ENCODE assay signal across 27 cellular contexts in the genomic region with DNA sequence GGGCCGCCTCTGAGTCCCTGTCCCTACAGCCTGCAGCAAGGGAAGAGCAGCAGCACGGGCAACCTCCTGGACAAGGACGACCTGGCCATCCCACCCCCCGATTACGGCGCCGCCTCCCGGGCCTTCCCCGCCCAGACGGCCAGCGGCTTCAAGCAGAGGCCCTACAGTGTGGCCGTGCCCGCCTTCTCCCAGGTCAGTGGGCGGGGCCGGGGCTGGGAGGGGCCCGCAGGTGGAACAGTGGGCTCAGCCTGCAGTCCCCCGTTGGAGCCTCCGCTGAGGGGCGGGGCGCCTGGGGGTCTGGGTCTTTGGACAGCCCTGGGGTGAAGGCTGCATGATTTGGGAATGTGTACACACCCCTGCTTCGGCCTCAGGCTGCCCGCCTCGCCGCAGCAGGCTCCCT. TPM values are rescaled to one million over a fixed set of nuclear protein-coding genes. Genes with fewer than 3 reads are reported as not detected.
DNase-seq lines count a peak whose midpoint lies in the region; ATAC-seq, FAIRE-seq and TF ChIP-seq lines count a peak whose summit lies in the region.
"Had no signal": no experiment of that assay in that cellular context is flagged by ENCODE, and none has a peak within 500 bp of the region (broad histone marks: within the 10 kb centered on the region; RNA-seq: fewer than 3 reads in every experiment).

No MANE protein-coding gene starts in this region.

- CTCF ChIA-PET in K562 (lab: Yijun Ruan, JAX; ENCODE audit: low intra/inter-chr PET ratio): interaction anchor here (1.3 kb wide), 1 partner anchor 118 kb away, joined by 7 read pairs; no protein-coding TSS in a partner anchor

- BruUV-seq in K562 (replicated peaks; lab: Mats Ljungman, UMichigan): no TSS peak

- no peak overlapping the region for H4K91ac ChIP-seq in neuronal stem cell (ENCODE audit: low read depth, low read length, poor library complexity)

- no peak overlapping the region for H3K18ac ChIP-seq in neuronal stem cell (ENCODE audit: low read length)

- no peaks in the 10 kb centered on the region for H3K9me1 ChIP-seq in K562 (ENCODE audit: control insufficient read depth, insufficient read depth, low read length)

- 0 out of 2 replicates have a peak, but pooled peaks cover under 1% of the 10 kb centered on the region for H3K9me3 ChIP-seq in NT2/D1 (ENCODE audit: insufficient read depth, low read length)
- no peaks in the 10 kb centered on the region for H3K9me3 ChIP-seq in K562 (replicated peaks; ENCODE audit: control insufficient read depth, insufficient read depth, low read depth, low read length)
- no peaks in the 10 kb centered on the region for H3K9me3 ChIP-seq in neuronal stem cell (replicated peaks in 1 of 2; ENCODE audit: control insufficient read depth in 2 of 2, insufficient read depth in 1 of 2, low read depth in 1 of 2, low read length in 2 of 2)
- H3K9me3 ChIP-seq: A549; BE2C; BLaER1 treated with 17β-estradiol and CSF1 and Interleukin-3, amounts not matched to agents 10 nM and 100 nM had no signal

- no peaks in the 10 kb centered on the region for H4K20me1 ChIP-seq in K562 (replicated peaks; ENCODE audit: control insufficient read depth, insufficient read depth, low read length)

- H2AK5ac ChIP-seq in neuronal stem cell (ENCODE audit: low read depth, low read length): no peak overlapping the region

- H3K9ac ChIP-seq in NT2/D1 (ENCODE audit: insufficient read length, low read depth) (peak overlapping the region; percentile 17), K562 (ENCODE audit: insufficient read depth in 1 of 2, low read depth in 2 of 2, low read length in 2 of 2) (no peak overlapping the region), neuronal stem cell (ENCODE audit: low read depth, low read length, poor library complexity) (peak overlapping the region; percentile 44)
- H3K9ac ChIP-seq: BLaER1 treated with 17β-estradiol and CSF1 and Interleukin-3, amounts not matched to agents 10 nM and 100 nM had no signal

- no peak for ATAC-seq in K562
- ATAC-seq: A549, HCT116 had no signal

- no peak for TF ChIP-seq RAD21 in K562 (CRISPR knock-in tag; conservative IDR thresholded peaks at IDR 0.05 in 1 of 2, IDR thresholded peaks at IDR 0.05 in 1 of 2)

- H2BK12ac ChIP-seq in neuronal stem cell (ENCODE audit: low read length): no peak overlapping the region

- no peak overlapping the region for H3K27ac ChIP-seq in K562 (ENCODE audit: extremely low read depth, low read depth, low read length)
- no peak overlapping the region for H3K27ac ChIP-seq in neuronal stem cell (replicated peaks; ENCODE audit: low read length)
- H3K27ac ChIP-seq: A549; BLaER1 treated with 17β-estradiol and CSF1 and Interleukin-3, amounts not matched to agents 10 nM and 100 nM had no signal

- H2BK5ac ChIP-seq in neuronal stem cell (ENCODE audit: low read length): no peak overlapping the region

- H3K36me3 ChIP-seq in H7 (replicated peaks; ENCODE audit: control insufficient read depth, insufficient read depth, low read length): no peaks in the 10 kb centered on the region; the same call in 1 of the 2 replicates
- H3K36me3 ChIP-seq in NT2/D1 (ENCODE audit: insufficient read depth, insufficient read length, low read length): peaks cover 92% of the 10 kb centered on the region
- peaks cover 38% of the 10 kb centered on the region; the same call in 1 of the 3 replicates for H3K36me3 ChIP-seq in K562 (ENCODE audit: control insufficient read depth, insufficient read depth, low read length)
- peaks cover 22 to 62% of the 10 kb centered on the region in 2 donors for H3K36me3 ChIP-seq in neuronal stem cell (replicated peaks in 1 of 2; ENCODE audit: control insufficient read depth in 2 of 2, insufficient read depth in 2 of 2, low read length in 2 of 2)
- H3K36me3 ChIP-seq: BE2C; BLaER1 treated with 17β-estradiol and CSF1 and Interleukin-3, amounts not matched to agents 10 nM and 100 nM had no signal

- DNase-seq in H7: peak; percentile 83
- no peak for DNase-seq in NT2/D1 (ENCODE audit: low read depth, low spot score)
- no peak for DNase-seq in K562 (ENCODE audit: extremely low read depth in 1 of 4, low spot score in 3 of 4)
- no peak for DNase-seq in neuronal stem cell (ENCODE audit: low spot score)
- no peak for DNase-seq in GOT3 (lab: John Stamatoyannopoulos, UW)
- no peak for DNase-seq in DMS53 treated with DMSO at 0.1 percent for 48 hours (lab: John Stamatoyannopoulos, UW; ENCODE audit: unreplicated experiment)
- DNase-seq in stimulated activated CD4-positive, alpha-beta T cell treated with anti-CD3 and anti-CD28 coated beads, Interleukin-4, amount 100 ng/mL, for 24 hours: no peak
- DNase-seq: 8988T; ACHN; AML-193; BE2C; CD4-positive, alpha-beta T cell; CD8-positive, alpha-beta memory T cell; DMS 273 treated with DMSO at 0.1 percent for 48 hours; DMS79 treated with DMSO at 0.1 percent for 48 hours; GF-D8; HFFc6 had no signal

- no peaks in the 10 kb centered on the region for H3K79me2 ChIP-seq in K562 (ENCODE audit: control insufficient read depth, insufficient read depth, low read length)

- peaks cover 18% of the 10 kb centered on the region for H3K4me1 ChIP-seq in NT2/D1 (ENCODE audit: insufficient read depth, insufficient read length)
- H3K4me1 ChIP-seq in K562 (replicated peaks in 1 of 2; ENCODE audit: control insufficient read depth in 2 of 2, insufficient read depth in 2 of 2, low read length in 2 of 2): peaks cover 7 to 81% of the 10 kb centered on the region in 2 experiments
- H3K4me1 ChIP-seq in neuronal stem cell (ENCODE audit: control insufficient read depth in 2 of 2, insufficient read depth in 1 of 2, low read depth in 1 of 2, low read length in 2 of 2): no peaks in the 10 kb centered on the region
- H3K4me1 ChIP-seq: BE2C had no signal

- H2AFZ ChIP-seq in K562 (ENCODE audit: low read depth, low read length) (no peak overlapping the region), neuronal stem cell (ENCODE audit: low read length) (no peak overlapping the region)

- no peak for TF ChIP-seq POLR2A in K562 (conservative IDR thresholded peaks at IDR 0.05)

- POLR2A ChIA-PET in K562 (lab: Yijun Ruan, JAX): no interaction called here

- H3K14ac ChIP-seq in neuronal stem cell (ENCODE audit: low read length): no peak overlapping the region

- no peak overlapping the region for H4K8ac ChIP-seq in neuronal stem cell (ENCODE audit: low read depth, low read length)

- no peaks in the 10 kb centered on the region for H3K27me3 ChIP-seq in H7 (ENCODE audit: control insufficient read depth, insufficient read depth, low read length)
- H3K27me3 ChIP-seq in NT2/D1 (ENCODE audit: insufficient read depth, insufficient read length): no peaks in the 10 kb centered on the region
- H3K27me3 ChIP-seq in K562 (ENCODE audit: control insufficient read depth in 2 of 2, insufficient read depth in 2 of 2, low read length in 2 of 2): no peaks in the 10 kb centered on the region
- no peaks in the 10 kb centered on the region for H3K27me3 ChIP-seq in neuronal stem cell (ENCODE audit: control insufficient read depth in 3 of 3, insufficient read depth in 3 of 3, low read depth in 1 of 3, low read length in 3 of 3)
- H3K27me3 ChIP-seq: BE2C had no signal

- intact Hi-C loops in K562 (cut with micrococcal nuclease): no loop called here

- H3K23ac ChIP-seq in neuronal stem cell (ENCODE audit: low read depth, low read length, poor library complexity): peak overlapping the region; percentile 80

- H2BK15ac ChIP-seq in neuronal stem cell (ENCODE audit: low read length): no peak overlapping the region

- no peak for TF ChIP-seq CTCF in K562 (IDR thresholded peaks at IDR 0.05 in 2 of 3, conservative IDR thresholded peaks at IDR 0.05 in 1 of 3; ENCODE audit: insufficient read depth in 2 of 3, low read depth in 1 of 3, low read length in 3 of 3)

- no peak for FAIRE-seq in K562 (lab: Jason Lieb, UNC)
- FAIRE-seq: A549, D721Med, GM12891, GM18507, H54 had no signal

- H2BK120ac ChIP-seq in neuronal stem cell (ENCODE audit: low read depth, low read length): no peak overlapping the region

- H3K4me3 ChIP-seq in H7 (ENCODE audit: insufficient read depth, low read depth, low read length) (no peak overlapping the region), NT2/D1 (ENCODE audit: insufficient read length, low read depth) (no peak overlapping the region), K562 (no peak overlapping the region), neuronal stem cell (ENCODE audit: low read length in 2 of 2) (no peak overlapping the region)
- H3K4me3 ChIP-seq: A549; BLaER1 treated with 17β-estradiol and CSF1 and Interleukin-3, amounts not matched to agents 10 nM and 100 nM had no signal

- WGBS in K562 (ENCODE audit: insufficient coverage, low coverage, missing lambda C conversion rate): 97% methylated on average over 6 of the region's 24 CpGs
- no CpG with 5 or more reads among the region's 24 CpGs for WGBS in neuronal stem cell (ENCODE audit: extremely low coverage in 2 of 2, insufficient read length in 2 of 2, insufficient replicate concordance in 1 of 2), 2 donors

- H3K79me1 ChIP-seq in neuronal stem cell (ENCODE audit: low read depth, low read length): peaks cover 5% of the 10 kb centered on the region

- TF ChIP-seq EP300 in K562 (IDR thresholded peaks at IDR 0.05; ENCODE audit: low read length): no peak

- H3K4ac ChIP-seq in neuronal stem cell (ENCODE audit: low read length): no peak overlapping the region

- in situ Hi-C loops in K562 (cut with MboI): no loop called here

- no peak overlapping the region for H3K4me2 ChIP-seq in K562 (ENCODE audit: insufficient read depth, low read length)
- no peak overlapping the region for H3K4me2 ChIP-seq in neuronal stem cell (ENCODE audit: insufficient read depth, low read length, poor library complexity, severe bottlenecking)
- H3K4me2 ChIP-seq: A549 had no signal

RNA-seq across cellular contexts. Expression of a gene that starts 58.6 kb away (rescaled TPM):
- not detected in 2 replicates for total RNA-seq in H7 (2014; rRNA removed; shearing (Covaris generic))
- not detected in 2 replicates for total RNA-seq in K562 (2011; cell fraction: chromatin; rRNA removed; ENCODE audit: low replicate concordance)
- total RNA-seq in K562 (2011; cell fraction: nucleolus; rRNA removed): not detected in 2 replicates
- not detected in 2 replicates for total RNA-seq in K562 (2011; cell fraction: nucleoplasm; rRNA removed)
- not detected in 2 replicates for total RNA-seq in K562 (2014; rRNA removed)
- not detected in 2 replicates for total RNA-seq in K562 (2014; rRNA removed; fragmentation: Illumina TruSeq; extraction: Trizol)
- not detected in 2 replicates for total RNA-seq in K562 (2015; rRNA removed; fragmentation: Illumina TruSeq; extraction: Trizol)
- total RNA-seq in K562 (2021): not detected in 2 replicates
- polyA plus RNA-seq in K562 (2011; rRNA removed): not detected in 2 replicates
- polyA plus RNA-seq in K562 (2011; cell fraction: cytosol; rRNA removed): not detected in 2 replicates
- polyA plus RNA-seq in K562 (2011; cell fraction: nucleus; rRNA removed): not detected in 2 replicates
- not detected in 2 replicates for polyA plus RNA-seq in K562 (2012)
- polyA plus RNA-seq in K562 (2014; fragmentation: Illumina TruSeq; extraction: Trizol): not detected in 2 replicates
- polyA plus RNA-seq in K562 (2014; fragmentation: Nextera tagmentation; extraction: Ambion mirVana): not detected
- not detected in 2 replicates for polyA plus RNA-seq in K562 (2014; rRNA removed)
- polyA minus RNA-seq in K562 (2011; rRNA and poly(A)+ RNA removed): not detected in 2 replicates
- polyA minus RNA-seq in K562 (2011; cell fraction: cytosol; rRNA and poly(A)+ RNA removed): not detected in 2 replicates
- not detected in 2 replicates for polyA minus RNA-seq in K562 (2011; cell fraction: nucleus; rRNA and poly(A)+ RNA removed)
- 0.06 TPM for polyA plus RNA-seq in neuronal stem cell (2013, experiment 1 of 2)
- polyA plus RNA-seq in neuronal stem cell (2013, experiment 2 of 2): 0.04 TPM
- total RNA-seq: CD4-positive, alpha-beta T cell; CD8-positive, alpha-beta memory T cell; Daoy; G401; HFFc6 had no signal
- polyA plus RNA-seq: A549; CD14-positive monocyte; CD8-positive, alpha-beta memory T cell had no signal

RNA-seq across cellular contexts. Expression of a gene that starts 59.3 kb away (rescaled TPM):
- 1.5 and 2.0 TPM in 2 replicates for total RNA-seq in H7 (2014; rRNA removed; shearing (Covaris generic))
- total RNA-seq in K562 (2011; cell fraction: chromatin; rRNA removed; ENCODE audit: low replicate concordance): 0.63 and 1.3 TPM in 2 replicates
- 1.3 TPM in 2 replicates for total RNA-seq in K562 (2011; cell fraction: nucleolus; rRNA removed)
- total RNA-seq in K562 (2011; cell fraction: nucleoplasm; rRNA removed): 0.84 and 1.1 TPM in 2 replicates
- total RNA-seq in K562 (2014; rRNA removed): 0.24 TPM in 1 of 2 replicates, not detected in the other
- 0.10 TPM in 1 of 2 replicates, not detected in the other for total RNA-seq in K562 (2014; rRNA removed; fragmentation: Illumina TruSeq; extraction: Trizol)
- 0.11 TPM in 1 of 2 replicates, not detected in the other for total RNA-seq in K562 (2015; rRNA removed; fragmentation: Illumina TruSeq; extraction: Trizol)
- 0.51 and 0.55 TPM in 2 replicates for total RNA-seq in K562 (2021)
- 0.43 and 0.50 TPM in 2 replicates for polyA plus RNA-seq in K562 (2011; rRNA removed)
- polyA plus RNA-seq in K562 (2011; cell fraction: cytosol; rRNA removed): 0.46 and 1.1 TPM in 2 replicates
- 1.6 and 3.2 TPM in 2 replicates for polyA plus RNA-seq in K562 (2011; cell fraction: nucleus; rRNA removed)
- 0.18 and 0.32 TPM in 2 replicates for polyA plus RNA-seq in K562 (2012)
- polyA plus RNA-seq in K562 (2014; fragmentation: Illumina TruSeq; extraction: Trizol): 0.29 TPM in 1 of 2 replicates, not detected in the other
- not detected for polyA plus RNA-seq in K562 (2014; fragmentation: Nextera tagmentation; extraction: Ambion mirVana)
- 0.25 and 0.26 TPM in 2 replicates for polyA plus RNA-seq in K562 (2014; rRNA removed)
- polyA minus RNA-seq in K562 (2011; rRNA and poly(A)+ RNA removed): not detected in 2 replicates
- 1.0 and 1.1 TPM in 2 replicates for polyA minus RNA-seq in K562 (2011; cell fraction: cytosol; rRNA and poly(A)+ RNA removed)
- 0.78 and 1.5 TPM in 2 replicates for polyA minus RNA-seq in K562 (2011; cell fraction: nucleus; rRNA and poly(A)+ RNA removed)
- 5.6 TPM for polyA plus RNA-seq in neuronal stem cell (2013, experiment 1 of 2)
- 5.4 TPM for polyA plus RNA-seq in neuronal stem cell (2013, experiment 2 of 2)
- polyA plus RNA-seq: CD8-positive, alpha-beta memory T cell had no signal

Comparison
In these comparisons a context has a peak if more than half of its experiments do, and no peak if none do; other contexts are left out.
1. H3K9ac ChIP-seq: peak in NT2/D1 (single experiment) and neuronal stem cell (single experiment); none in K562 (0 of 2).